In genomic region chr16:78480588-78480987, GRCh38 we compare ENCODE assay signal across 1 cellular context.
TF ChIP-seq lines count a peak whose summit lies in the region.

No MANE protein-coding gene starts in this region.

TF ChIP-seq in HepG2, 621 proteins besides CTCF, POLR2A, EP300 and RAD21 (continued from another document and continues in another):
- 0 out of 2 replicates have a peak, but pooled peaks have one; percentile 32 for TF ChIP-seq ZNF646 (CRISPR knock-in tag; IDR thresholded peaks at IDR 0.05)
- no peak for TF ChIP-seq ZNF18 (CRISPR knock-in tag; IDR thresholded peaks at IDR 0.05; ENCODE audit: insufficient replicate concordance)
- TF ChIP-seq HNF4G (IDR thresholded peaks at IDR 0.05; ENCODE audit: borderline replicate concordance, low read depth, low read length), result peak; percentile 98
- 0 out of 2 replicates have a peak, but pooled peaks have one; percentile 66 for TF ChIP-seq HNF4G (CRISPR knock-in tag; IDR thresholded peaks at IDR 0.05; ENCODE audit: borderline replicate concordance, low read depth)
- TF ChIP-seq ZNF205 (CRISPR knock-in tag; IDR thresholded peaks at IDR 0.05), result 0 out of 2 replicates have a peak, but pooled peaks have one; percentile 54
- no peak for TF ChIP-seq ZNF501 (CRISPR knock-in tag; IDR thresholded peaks at IDR 0.05)
- TF ChIP-seq CEBPB (IDR thresholded peaks at IDR 0.05; ENCODE audit: borderline replicate concordance, low read depth, low read length), result peak; percentile 85; the same call in 1 of the 2 replicates
- TF ChIP-seq SP1 (IDR thresholded peaks at IDR 0.05), result no peak
- TF ChIP-seq SP1 (CRISPR knock-in tag; IDR thresholded peaks at IDR 0.05), result no peak
- no peak for TF ChIP-seq SUZ12 (IDR thresholded peaks at IDR 0.05; ENCODE audit: low read depth, low read length)
- peak; percentile 39; the same call in 1 of the 2 replicates for TF ChIP-seq ZNF569 (CRISPR knock-in tag; IDR thresholded peaks at IDR 0.05; ENCODE audit: borderline replicate concordance)
- no peak for TF ChIP-seq CREB3 (CRISPR knock-in tag; IDR thresholded peaks at IDR 0.05)
- TF ChIP-seq TRIM24 (CRISPR knock-in tag; IDR thresholded peaks at IDR 0.05), result no peak
- TF ChIP-seq FOXP1 (IDR thresholded peaks at IDR 0.05), result no peak
- TF ChIP-seq FOXP1 (CRISPR knock-in tag; IDR thresholded peaks at IDR 0.05), result peak; percentile 50; the same call in 1 of the 2 replicates
- TF ChIP-seq ZNF510 (CRISPR knock-in tag; IDR thresholded peaks at IDR 0.05; ENCODE audit: low read depth), result 0 out of 2 replicates have a peak, but pooled peaks have one; percentile 43
- no peak for TF ChIP-seq FOXA1 (IDR thresholded peaks at IDR 0.05)
- TF ChIP-seq FOXA1 (CRISPR knock-in tag; IDR thresholded peaks at IDR 0.05), result peak; percentile 74
- peak; percentile 59; the same call in 1 of the 2 replicates for TF ChIP-seq REPIN1 (CRISPR knock-in tag; IDR thresholded peaks at IDR 0.05; ENCODE audit: borderline replicate concordance, low read depth)
- peak; percentile 94 for TF ChIP-seq TEAD3 (CRISPR knock-in tag; optimal IDR thresholded peaks at IDR 0.05; ENCODE audit: borderline replicate concordance)
- TF ChIP-seq HMGXB3 (CRISPR knock-in tag; IDR thresholded peaks at IDR 0.05; ENCODE audit: borderline replicate concordance), result no peak
- no peak for TF ChIP-seq ZNF101 (CRISPR knock-in tag; IDR thresholded peaks at IDR 0.05; ENCODE audit: borderline replicate concordance, low read depth)
- TF ChIP-seq ZNF256 (CRISPR knock-in tag; conservative IDR thresholded peaks at IDR 0.05), result no peak
- peak; percentile 20; the same call in 1 of the 2 replicates for TF ChIP-seq ZNF281 (CRISPR knock-in tag; IDR thresholded peaks at IDR 0.05; ENCODE audit: borderline replicate concordance)
- no peak for TF ChIP-seq ZNF446 (CRISPR knock-in tag; IDR thresholded peaks at IDR 0.05)
- TF ChIP-seq KAT7 (CRISPR knock-in tag; IDR thresholded peaks at IDR 0.05; ENCODE audit: borderline replicate concordance), result no peak
- TF ChIP-seq ZNF367 (CRISPR knock-in tag; IDR thresholded peaks at IDR 0.05; ENCODE audit: borderline replicate concordance), result no peak
- TF ChIP-seq CBX1 (IDR thresholded peaks at IDR 0.05; ENCODE audit: low read depth), result no peak
- no peak for TF ChIP-seq MAFG (CRISPR knock-in tag; IDR thresholded peaks at IDR 0.05)
- TF ChIP-seq MIER2 (CRISPR knock-in tag; IDR thresholded peaks at IDR 0.05), result peak; percentile 62; the same call in 1 of the 2 replicates
- no peak for TF ChIP-seq ZNF382 (CRISPR knock-in tag; IDR thresholded peaks at IDR 0.05; ENCODE audit: borderline replicate concordance)
- TF ChIP-seq YY1 (IDR thresholded peaks at IDR 0.05; ENCODE audit: insufficient read depth, insufficient replicate concordance, low read depth, low read length), result peak; percentile 52
- no peak for TF ChIP-seq SNRNP70 (IDR thresholded peaks at IDR 0.05; ENCODE audit: low read depth, low read length)
- TF ChIP-seq ZMYM3 (CRISPR knock-in tag; IDR thresholded peaks at IDR 0.05), result peak; percentile 64; the same call in 1 of the 2 replicates
- no peak for TF ChIP-seq SATB2 (CRISPR knock-in tag; IDR thresholded peaks at IDR 0.05)
- no peak for TF ChIP-seq SAFB2 (CRISPR knock-in tag; IDR thresholded peaks at IDR 0.05; ENCODE audit: borderline replicate concordance, low read depth)
- no peak for TF ChIP-seq PHF20 (CRISPR knock-in tag; IDR thresholded peaks at IDR 0.05)
- TF ChIP-seq ZNF124 (CRISPR knock-in tag; IDR thresholded peaks at IDR 0.05), result peak; percentile 66; the same call in 1 of the 2 replicates
- TF ChIP-seq PLRG1 (conservative IDR thresholded peaks at IDR 0.05), result no peak
- TF ChIP-seq HDAC2 (CRISPR knock-in tag; IDR thresholded peaks at IDR 0.05), result peak; percentile 94
- no peak for TF ChIP-seq ZNF282 (IDR thresholded peaks at IDR 0.05; ENCODE audit: partially characterized antibody)
- no peak for TF ChIP-seq ZNF280D (CRISPR knock-in tag; IDR thresholded peaks at IDR 0.05)
- no peak for TF ChIP-seq GTF3A (CRISPR knock-in tag; conservative IDR thresholded peaks at IDR 0.05)
- TF ChIP-seq GFI1 (CRISPR knock-in tag; IDR thresholded peaks at IDR 0.05; ENCODE audit: borderline replicate concordance), result peak; percentile 45; the same call in 1 of the 2 replicates
- TF ChIP-seq NR2F1 (CRISPR knock-in tag; IDR thresholded peaks at IDR 0.05), result peak in 1 of 2 experiments; percentile 60; a peak in 1 of 4 replicates
- peak; percentile 57; the same call in 1 of the 2 replicates for TF ChIP-seq ELF3 (CRISPR knock-in tag; IDR thresholded peaks at IDR 0.05)
- no peak for TF ChIP-seq STAG1 (CRISPR knock-in tag; IDR thresholded peaks at IDR 0.05)
